1 cellular context compared by ENCODE assay signal in genomic region chr18:9913526-9914333, GRCh38.
TF ChIP-seq lines count a peak whose summit lies in the region.

A gene with protein sequence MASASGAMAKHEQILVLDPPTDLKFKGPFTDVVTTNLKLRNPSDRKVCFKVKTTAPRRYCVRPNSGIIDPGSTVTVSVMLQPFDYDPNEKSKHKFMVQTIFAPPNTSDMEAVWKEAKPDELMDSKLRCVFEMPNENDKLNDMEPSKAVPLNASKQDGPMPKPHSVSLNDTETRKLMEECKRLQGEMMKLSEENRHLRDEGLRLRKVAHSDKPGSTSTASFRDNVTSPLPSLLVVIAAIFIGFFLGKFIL (plus strand): TSS chr18:9914016. CDS start chr18:9914257, 241 bp downstream.

TF ChIP-seq in HepG2, 621 proteins besides CTCF, POLR2A, EP300 and RAD21 (continued from another document and continues in another):
- TF ChIP-seq, protein P1, sequence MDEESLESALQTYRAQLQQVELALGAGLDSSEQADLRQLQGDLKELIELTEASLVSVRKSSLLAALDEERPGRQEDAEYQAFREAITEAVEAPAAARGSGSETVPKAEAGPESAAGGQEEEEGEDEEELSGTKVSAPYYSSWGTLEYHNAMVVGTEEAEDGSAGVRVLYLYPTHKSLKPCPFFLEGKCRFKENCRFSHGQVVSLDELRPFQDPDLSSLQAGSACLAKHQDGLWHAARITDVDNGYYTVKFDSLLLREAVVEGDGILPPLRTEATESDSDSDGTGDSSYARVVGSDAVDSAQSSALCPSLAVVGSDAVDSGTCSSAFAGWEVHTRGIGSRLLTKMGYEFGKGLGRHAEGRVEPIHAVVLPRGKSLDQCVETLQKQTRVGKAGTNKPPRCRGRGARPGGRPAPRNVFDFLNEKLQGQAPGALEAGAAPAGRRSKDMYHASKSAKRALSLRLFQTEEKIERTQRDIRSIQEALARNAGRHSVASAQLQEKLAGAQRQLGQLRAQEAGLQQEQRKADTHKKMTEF (CRISPR knock-in tag; IDR thresholded peaks at IDR 0.05) = peak; percentile 58; the same call in 1 of the 2 replicates
- TF ChIP-seq ZNF263 (CRISPR knock-in tag; IDR thresholded peaks at IDR 0.05) (no peak), ZNF224 (CRISPR knock-in tag; IDR thresholded peaks at IDR 0.05) (0 out of 2 replicates have a peak, but pooled peaks have one; percentile 31), ZNF34 (CRISPR knock-in tag; IDR thresholded peaks at IDR 0.05; ENCODE audit: borderline replicate concordance) (peak; percentile 38; the same call in 1 of the 2 replicates), CBX5 (CRISPR knock-in tag; IDR thresholded peaks at IDR 0.05; ENCODE audit: borderline replicate concordance) (no peak), SYNCRIP (IDR thresholded peaks at IDR 0.05; ENCODE audit: insufficient read depth, low read depth, low read length) (no peak), SKIL (CRISPR knock-in tag; IDR thresholded peaks at IDR 0.05; ENCODE audit: borderline replicate concordance) (no peak), SNAPC2 (CRISPR knock-in tag; IDR thresholded peaks at IDR 0.05) (no peak), TSC22D2 (CRISPR knock-in tag; IDR thresholded peaks at IDR 0.05; ENCODE audit: borderline replicate concordance) (peak; percentile 46; the same call in 1 of the 2 replicates), NR1H2 (CRISPR knock-in tag; IDR thresholded peaks at IDR 0.05; ENCODE audit: borderline replicate concordance, low read depth) (no peak), TCF7 (IDR thresholded peaks at IDR 0.05; ENCODE audit: low read depth) (no peak), ZNF747 (CRISPR knock-in tag; IDR thresholded peaks at IDR 0.05; ENCODE audit: borderline replicate concordance) (no peak; the same call in 1 of the 2 replicates), TGIF2 (CRISPR knock-in tag; IDR thresholded peaks at IDR 0.05) (peak; percentile 16; the same call in 1 of the 2 replicates), ZNF414 (CRISPR knock-in tag; IDR thresholded peaks at IDR 0.05) (0 out of 2 replicates have a peak, but pooled peaks have one; percentile 25), KDM5A (IDR thresholded peaks at IDR 0.05; ENCODE audit: borderline replicate concordance, low read length) (peak; percentile 64; the same call in 1 of the 2 replicates), NFE2L2 (IDR thresholded peaks at IDR 0.05; ENCODE audit: low read length) (no peak), ZSCAN31 (CRISPR knock-in tag; IDR thresholded peaks at IDR 0.05; ENCODE audit: low read depth) (no peak; the same call in 1 of the 2 replicates), ISL2 (CRISPR knock-in tag; IDR thresholded peaks at IDR 0.05) (peak; percentile 55), ZHX2 (IDR thresholded peaks at IDR 0.05; ENCODE audit: low read depth) (peak; percentile 25), ZHX2 (CRISPR knock-in tag; IDR thresholded peaks at IDR 0.05; ENCODE audit: borderline replicate concordance) (0 out of 2 replicates have a peak, but pooled peaks have one; percentile 81), RFX1 (IDR thresholded peaks at IDR 0.05) (peak; percentile 72; the same call in 1 of the 2 replicates), KDM1A (CRISPR knock-in tag; IDR thresholded peaks at IDR 0.05) (no peak), HCFC1 (IDR thresholded peaks at IDR 0.05; ENCODE audit: low read depth, low read length) (peak; percentile 93), NFATC3 (CRISPR knock-in tag; IDR thresholded peaks at IDR 0.05) (no peak), ZNF230 (CRISPR knock-in tag; IDR thresholded peaks at IDR 0.05) (no peak), TCF12 (IDR thresholded peaks at IDR 0.05) (no peak), TCF12 (CRISPR knock-in tag; IDR thresholded peaks at IDR 0.05) (peak; percentile 55; the same call in 1 of the 2 replicates), MTERF4 (CRISPR knock-in tag; IDR thresholded peaks at IDR 0.05) (no peak), ZKSCAN8 (CRISPR knock-in tag; IDR thresholded peaks at IDR 0.05; ENCODE audit: borderline replicate concordance) (no peak), ZMAT3 (CRISPR knock-in tag; conservative IDR thresholded peaks at IDR 0.05) (peak; percentile 66; the same call in 1 of the 2 replicates), CSRNP1 (CRISPR knock-in tag; IDR thresholded peaks at IDR 0.05) (peak; percentile 81; the same call in 1 of the 2 replicates), IKZF4 (CRISPR knock-in tag; IDR thresholded peaks at IDR 0.05; ENCODE audit: borderline replicate concordance, low read depth, not compliant biosample characterization) (no peak), MED8 (CRISPR knock-in tag; IDR thresholded peaks at IDR 0.05; ENCODE audit: insufficient replicate concordance) (peak; percentile 52), ZNF354B (CRISPR knock-in tag; IDR thresholded peaks at IDR 0.05) (no peak), MYNN (CRISPR knock-in tag; IDR thresholded peaks at IDR 0.05; ENCODE audit: low read depth) (0 out of 2 replicates have a peak, but pooled peaks have one; percentile 59), FOXC1 (CRISPR knock-in tag; IDR thresholded peaks at IDR 0.05; ENCODE audit: borderline replicate concordance) (no peak; the same call in 1 of the 2 replicates), LRRFIP1 (CRISPR knock-in tag; conservative IDR thresholded peaks at IDR 0.05) (no peak), PHF8 (CRISPR knock-in tag; IDR thresholded peaks at IDR 0.05) (peak; percentile 72), ZNF20 (CRISPR knock-in tag; IDR thresholded peaks at IDR 0.05) (no peak), ZNF496 (CRISPR knock-in tag; IDR thresholded peaks at IDR 0.05; ENCODE audit: insufficient replicate concordance) (no peak), SRF (IDR thresholded peaks at IDR 0.05; ENCODE audit: low read depth, low read length) (no peak), NR2C2 (CRISPR knock-in tag; IDR thresholded peaks at IDR 0.05; ENCODE audit: borderline replicate concordance) (peak; percentile 93), SRSF1 (optimal IDR thresholded peaks at IDR 0.05; ENCODE audit: low read depth, low read length) (no peak), PHF5A (CRISPR knock-in tag; IDR thresholded peaks at IDR 0.05; ENCODE audit: low read depth, unreplicated experiment) (no peak), RBM22 (optimal IDR thresholded peaks at IDR 0.05; ENCODE audit: low read length) (no peak)
- TF ChIP-seq, protein P2, sequence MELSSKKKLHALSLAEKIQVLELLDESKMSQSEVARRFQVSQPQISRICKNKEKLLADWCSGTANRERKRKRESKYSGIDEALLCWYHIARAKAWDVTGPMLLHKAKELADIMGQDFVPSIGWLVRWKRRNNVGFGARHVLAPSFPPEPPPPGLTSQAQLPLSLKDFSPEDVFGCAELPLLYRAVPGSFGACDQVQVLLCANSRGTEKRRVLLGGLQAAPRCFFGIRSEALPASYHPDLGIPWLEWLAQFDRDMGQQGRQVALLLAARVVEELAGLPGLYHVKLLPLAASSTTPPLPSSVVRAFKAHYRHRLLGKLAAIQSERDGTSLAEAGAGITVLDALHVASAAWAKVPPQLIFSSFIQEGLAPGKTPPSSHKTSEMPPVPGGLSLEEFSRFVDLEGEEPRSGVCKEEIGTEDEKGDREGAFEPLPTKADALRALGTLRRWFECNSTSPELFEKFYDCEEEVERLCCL (CRISPR knock-in tag; IDR thresholded peaks at IDR 0.05; ENCODE audit: borderline replicate concordance) = no peak
- TF ChIP-seq, protein P3, sequence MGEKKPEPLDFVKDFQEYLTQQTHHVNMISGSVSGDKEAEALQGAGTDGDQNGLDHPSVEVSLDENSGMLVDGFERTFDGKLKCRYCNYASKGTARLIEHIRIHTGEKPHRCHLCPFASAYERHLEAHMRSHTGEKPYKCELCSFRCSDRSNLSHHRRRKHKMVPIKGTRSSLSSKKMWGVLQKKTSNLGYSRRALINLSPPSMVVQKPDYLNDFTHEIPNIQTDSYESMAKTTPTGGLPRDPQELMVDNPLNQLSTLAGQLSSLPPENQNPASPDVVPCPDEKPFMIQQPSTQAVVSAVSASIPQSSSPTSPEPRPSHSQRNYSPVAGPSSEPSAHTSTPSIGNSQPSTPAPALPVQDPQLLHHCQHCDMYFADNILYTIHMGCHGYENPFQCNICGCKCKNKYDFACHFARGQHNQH (CRISPR knock-in tag; IDR thresholded peaks at IDR 0.05) = no peak
